10 cellular contexts compared by ENCODE assay signal in genomic region chr10:119113805-119114732, GRCh38. TPM values are rescaled to one million over a fixed set of nuclear protein-coding genes. Genes with fewer than 3 reads are reported as not detected.
DNase-seq lines count a peak whose midpoint lies in the region; ATAC-seq and TF ChIP-seq lines count a peak whose summit lies in the region.
"Had no signal": no experiment of that assay in that cellular context is flagged by ENCODE, and none has a peak within 500 bp of the region (broad histone marks: within the 10 kb centered on the region; RNA-seq: fewer than 3 reads in every experiment).

No MANE protein-coding gene starts in this region.

- TF ChIP-seq CTCF in CD8-positive, alpha-beta T cell (IDR thresholded peaks at IDR 0.05) = no peak
- no peak for TF ChIP-seq CTCF in cardiac fibroblast (IDR thresholded peaks at IDR 0.05; ENCODE audit: low read depth, low read length)
- no peak for TF ChIP-seq CTCF in osteoblast (IDR thresholded peaks at IDR 0.05; ENCODE audit: extremely low read depth, low read depth, low read length)

- H3K9me3 ChIP-seq in CD8-positive, alpha-beta T cell (ENCODE audit: low read length) = no peaks in the 10 kb centered on the region
- H3K9me3 ChIP-seq in osteoblast (ENCODE audit: low read depth, low read length) = no peaks in the 10 kb centered on the region
- no peaks in the 10 kb centered on the region for H3K9me3 ChIP-seq in CD8-positive, alpha-beta memory T cell (ENCODE audit: low read length)

- no peak for ATAC-seq in CD8-positive, alpha-beta T cell
- no peak for ATAC-seq in GM19023 (IDR thresholded peaks at IDR 0.05; ENCODE audit: unreplicated experiment)
- no peak for ATAC-seq in HG03175 (IDR thresholded peaks at IDR 0.05; ENCODE audit: unreplicated experiment)

- no peak for DNase-seq in CD8-positive, alpha-beta T cell
- peak; percentile 84 for DNase-seq in MV-4-11 (lab: John Stamatoyannopoulos, UW)
- peak; percentile 96 to 98 for DNase-seq in cardiac fibroblast (ENCODE audit: low read depth in 2 of 2)
- peak; percentile 93 for DNase-seq in osteoblast (ENCODE audit: insufficient read length, low spot score, missing footprints)
- no peak for DNase-seq in CD8-positive, alpha-beta memory T cell
- DNase-seq in pons (ENCODE audit: low spot score) = no peak
- DNase-seq: activated T-cell treated with anti-CD3 and anti-CD28 coated beads for 4 hours; stimulated activated CD8-positive, alpha-beta memory T cell treated with anti-CD3 and anti-CD28 coated beads, Interleukin-4, amount 100 ng/mL, for 48 hours had no signal

- no peaks in the 10 kb centered on the region for H3K27me3 Mint-ChIP-seq in CD8-positive, alpha-beta T cell (ENCODE audit: low read depth)
- no peaks in the 10 kb centered on the region for H3K27me3 Mint-ChIP-seq in CD8-positive, alpha-beta memory T cell

- H3K36me3 Mint-ChIP-seq in CD8-positive, alpha-beta T cell = peaks cover 54% of the 10 kb centered on the region
- H3K36me3 Mint-ChIP-seq in CD8-positive, alpha-beta memory T cell = peaks cover 0 to 55% (median 13%) of the 10 kb centered on the region in 3 donors

- H3K4me3 Mint-ChIP-seq in CD8-positive, alpha-beta T cell = no peak overlapping the region
- H3K4me3 Mint-ChIP-seq in CD8-positive, alpha-beta memory T cell = peak overlapping the region in 1 of 7 donors; percentile 40

- no peaks in the 10 kb centered on the region for H3K4me1 ChIP-seq in CD8-positive, alpha-beta T cell (ENCODE audit: insufficient read depth, low read length)
- H3K4me1 ChIP-seq in osteoblast (ENCODE audit: insufficient read depth, low read length) = peaks cover 39% of the 10 kb centered on the region
- H3K4me1 ChIP-seq in CD8-positive, alpha-beta memory T cell (ENCODE audit: insufficient read depth, low read length) = no peaks in the 10 kb centered on the region

- no peaks in the 10 kb centered on the region for H3K79me2 ChIP-seq in osteoblast (ENCODE audit: insufficient read depth, low read length)

- H3K4me1 Mint-ChIP-seq in CD8-positive, alpha-beta T cell (ENCODE audit: low read depth) = peaks cover 3% of the 10 kb centered on the region
- H3K4me1 Mint-ChIP-seq in CD8-positive, alpha-beta memory T cell = peaks cover 5 to 12% (median 6%) of the 10 kb centered on the region in 3 donors

- H2AFZ ChIP-seq in osteoblast (ENCODE audit: low read length) = peak overlapping the region; percentile 2

- no peaks in the 10 kb centered on the region for H3K27me3 ChIP-seq in CD8-positive, alpha-beta T cell (ENCODE audit: insufficient read depth, low read length)
- no peaks in the 10 kb centered on the region for H3K27me3 ChIP-seq in osteoblast (ENCODE audit: insufficient read depth, low read length)
- H3K27me3 ChIP-seq in CD8-positive, alpha-beta memory T cell (ENCODE audit: insufficient read depth, low read length, poor library complexity, severe bottlenecking) = no peaks in the 10 kb centered on the region

- POLR2A ChIA-PET in CD8-positive, alpha-beta T cell (lab: Charles Lee) = interaction anchor here (1.1 kb wide), 1 partner anchor 9 kb away, joined by 3 read pairs; no protein-coding TSS in a partner anchor
- POLR2A ChIA-PET in CD8-positive, alpha-beta memory T cell (lab: Charles Lee) = no interaction called here

- H3K27ac ChIP-seq in CD8-positive, alpha-beta T cell (ENCODE audit: low read depth, low read length) = no peak overlapping the region
- H3K27ac ChIP-seq in osteoblast (ENCODE audit: low read depth, low read length) = peak overlapping the region; percentile 89
- no peak overlapping the region for H3K27ac ChIP-seq in CD8-positive, alpha-beta memory T cell (ENCODE audit: low read depth, low read length)

- no peak overlapping the region for H3K4me3 ChIP-seq in CD8-positive, alpha-beta T cell (ENCODE audit: low read depth, low read length)
- H3K4me3 ChIP-seq in cardiac fibroblast (replicated peaks in 1 of 2; ENCODE audit: low read depth in 2 of 2, low read length in 2 of 2) = no peak overlapping the region
- no peak overlapping the region for H3K4me3 ChIP-seq in osteoblast (ENCODE audit: insufficient read depth, low read length)
- H3K4me3 ChIP-seq in CD8-positive, alpha-beta memory T cell (ENCODE audit: low read length) = no peak overlapping the region

- H3K9me3 Mint-ChIP-seq in CD8-positive, alpha-beta T cell = no peaks in the 10 kb centered on the region
- H3K9me3 Mint-ChIP-seq in CD8-positive, alpha-beta memory T cell = no peaks in the 10 kb centered on the region

- H4K20me1 ChIP-seq in osteoblast (ENCODE audit: insufficient read depth, low read length) = no peaks in the 10 kb centered on the region

- peaks cover 20% of the 10 kb centered on the region for H3K36me3 ChIP-seq in CD8-positive, alpha-beta T cell (ENCODE audit: insufficient read depth, low read length)
- peaks cover 58% of the 10 kb centered on the region for H3K36me3 ChIP-seq in osteoblast (ENCODE audit: insufficient read depth, low read length)
- H3K36me3 ChIP-seq in CD8-positive, alpha-beta memory T cell (ENCODE audit: insufficient read depth, low read length) = peaks cover 14% of the 10 kb centered on the region

- intact Hi-C loops in CD8-positive, alpha-beta T cell (cut with DNase I, micrococcal nuclease) = no loop called here

- H3K4me2 ChIP-seq in osteoblast (ENCODE audit: insufficient read depth, low read length) = peak overlapping the region; percentile 49

- H3K27ac Mint-ChIP-seq in CD8-positive, alpha-beta T cell = peak overlapping the region; percentile 57
- H3K27ac Mint-ChIP-seq in CD8-positive, alpha-beta memory T cell = peak overlapping the region in 2 of 8 donors; percentile 63 to 69

- CTCF ChIA-PET in CD8-positive, alpha-beta T cell (lab: Charles Lee) = no interaction called here
- CTCF ChIA-PET in CD8-positive, alpha-beta memory T cell (lab: Charles Lee) = interaction anchor here (1.2 kb wide), 1 partner anchor 18 kb away, joined by 3 read pairs; no protein-coding TSS in a partner anchor

RNA-seq across cellular contexts. Expression of gene DENND10, which starts 10.2 kb away (rescaled TPM):
- total RNA-seq in CD8-positive, alpha-beta T cell = 10 to 100 TPM; 28.8 to 30.5 TPM
- total RNA-seq in osteoblast = 102 and 111 TPM in 2 replicates
- 10 to 100 TPM; 23.8 to 24.8 TPM for total RNA-seq in CD8-positive, alpha-beta memory T cell
- 51.0 TPM for polyA plus RNA-seq in CD8-positive, alpha-beta memory T cell

RNA-seq across cellular contexts. Expression of gene EIF3A, which starts 33.5 kb away (rescaled TPM):
- total RNA-seq in CD8-positive, alpha-beta T cell = 100 to 1,000 TPM; 121 to 128 TPM
- total RNA-seq in osteoblast = 135 and 151 TPM in 2 replicates
- total RNA-seq in CD8-positive, alpha-beta memory T cell = 100 to 1,000 TPM; 181 to 195 TPM
- 75.3 TPM for polyA plus RNA-seq in CD8-positive, alpha-beta memory T cell

RNA-seq across cellular contexts. Expression of gene SFXN4, which starts 51.4 kb away (rescaled TPM):
- total RNA-seq in CD8-positive, alpha-beta T cell = 10 to 100 TPM; 10.5 to 10.8 TPM
- total RNA-seq in osteoblast = 11.2 and 13.0 TPM in 2 replicates
- 10 to 100 TPM; 48.2 to 52.3 TPM for total RNA-seq in CD8-positive, alpha-beta memory T cell
- polyA plus RNA-seq in CD8-positive, alpha-beta memory T cell = 18.6 TPM

Comparison
In these comparisons a context has a peak if more than half of its experiments do, and no peak if none do; other contexts are left out.
1. DNase-seq: peak in MV-4-11 (single experiment), cardiac fibroblast (2 of 2) and osteoblast (single experiment); none in CD8-positive, alpha-beta T cell (0 of 7), CD8-positive, alpha-beta memory T cell (0 of 5) and pons (single experiment).